In the genomic region with DNA sequence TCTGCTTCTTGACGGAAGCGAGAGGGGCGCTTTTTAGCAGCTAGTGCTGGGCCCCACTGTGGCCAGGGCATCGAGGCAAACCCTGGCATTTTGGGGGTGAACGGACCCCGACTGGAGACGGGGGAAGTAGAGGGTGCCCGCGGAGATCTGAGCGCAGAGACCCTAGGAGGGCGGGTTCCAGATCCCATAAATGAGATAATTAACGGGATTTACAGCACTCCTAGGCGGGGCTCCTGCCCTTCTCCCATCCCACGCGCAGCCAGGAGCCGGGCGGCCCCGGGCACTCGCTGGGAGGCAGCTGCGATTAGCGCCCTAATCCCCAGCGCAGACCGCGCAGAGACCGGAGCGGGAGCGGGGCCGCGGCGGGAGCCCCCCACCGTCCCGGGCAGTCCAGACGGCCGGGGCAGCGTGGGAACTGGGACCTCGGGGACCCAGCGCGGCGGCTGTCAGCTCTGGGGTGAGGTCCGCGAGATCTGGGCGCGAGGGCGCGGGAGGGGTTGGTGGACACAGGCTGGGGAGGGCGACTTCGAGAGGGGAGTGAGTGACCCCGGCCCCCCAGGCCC, we compare ENCODE assay signal across 8 cellular contexts. TPM values are rescaled to one million over a fixed set of nuclear protein-coding genes. Genes with fewer than 3 reads are reported as not detected.
DNase-seq lines count a peak whose midpoint lies in the region; ATAC-seq and TF ChIP-seq lines count a peak whose summit lies in the region.

No MANE protein-coding gene starts in this region.

- H3K4me1 ChIP-seq in cardiac muscle cell (ENCODE audit: low read depth), result peaks cover 34% of the 10 kb centered on the region

- no peak overlapping the region for H3K9ac ChIP-seq in SK-N-MC (ENCODE audit: insufficient read length)

- H3K4me3 ChIP-seq in SK-N-MC (peak overlapping the region; percentile 72), cardiac muscle cell (peak overlapping the region; percentile 91)

- no peaks in the 10 kb centered on the region for H3K36me3 ChIP-seq in SK-N-MC (ENCODE audit: insufficient read depth, low read length)
- H3K36me3 ChIP-seq in cardiac muscle cell, result no peaks in the 10 kb centered on the region

- H3K27ac ChIP-seq in SK-N-MC, result no peak overlapping the region
- peak overlapping the region; percentile 77 for H3K27ac ChIP-seq in cardiac muscle cell

- ATAC-seq in GM18505 (IDR thresholded peaks at IDR 0.05; ENCODE audit: unreplicated experiment) (no peak), GM19324 (IDR thresholded peaks at IDR 0.05; ENCODE audit: low FRiP score, unreplicated experiment) (no peak)

- no peaks in the 10 kb centered on the region for H3K9me3 ChIP-seq in SK-N-MC (ENCODE audit: low read depth, low read length)
- H3K9me3 ChIP-seq in cardiac muscle cell (ENCODE audit: low read depth), result no peaks in the 10 kb centered on the region

- DNase-seq in GM03348 (ENCODE audit: low spot score), result peak; percentile 64
- no peak for DNase-seq in SK-N-MC (ENCODE audit: low read depth, low spot score)
- peak in 1 of 2 donors; percentile 43 for DNase-seq in cardiac muscle cell (ENCODE audit: low read depth in 1 of 2, low spot score in 1 of 2)
- DNase-seq in retina, result peak; percentile 76
- DNase-seq in HT-29 (ENCODE audit: low spot score), result no peak
- DNase-seq in kidney glomerular epithelial cell (lab: John Stamatoyannopoulos, UW), result no peak

- H3K27me3 ChIP-seq in cardiac muscle cell, result no peaks in the 10 kb centered on the region

- no peak for TF ChIP-seq POLR2A in GM18505 (IDR thresholded peaks at IDR 0.05; ENCODE audit: borderline replicate concordance, extremely low read depth, insufficient read depth, insufficient read length)

- no peak for TF ChIP-seq CTCF in cardiac muscle cell (IDR thresholded peaks at IDR 0.05; ENCODE audit: low read depth, low read length)

RNA-seq across cellular contexts. Expression of gene JCAD, which starts 0.7 kb away (rescaled TPM):
- total RNA-seq in cardiac muscle cell, result 36.7 and 44.3 TPM in 2 replicates
- 17.2 and 23.3 TPM in 2 replicates for polyA plus RNA-seq in cardiac muscle cell
- total RNA-seq in HT-29 (2014; rRNA removed; shearing (Covaris generic)), result 3.9 and 5.7 TPM in 2 replicates

Comparison
In these comparisons a context has a peak if more than half of its experiments do, and no peak if none do; other contexts are left out.
1. DNase-seq: peak in GM03348 (single experiment) and retina (single experiment); none in SK-N-MC (single experiment), HT-29 (single experiment) and kidney glomerular epithelial cell (single experiment).